In genomic region chr6:52574709-52575489, GRCh38 we compare ENCODE assay signal across 8 cellular contexts. TPM values are rescaled to one million over a fixed set of nuclear protein-coding genes. Genes with fewer than 3 reads are reported as not detected.
A peak's percentile ranks its signal among the peaks of the same experiment; 100 is the strongest.
DNase-seq lines count a peak whose midpoint lies in the region; ATAC-seq, FAIRE-seq and TF ChIP-seq lines count a peak whose summit lies in the region.

No MANE protein-coding gene starts in this region.

- H3K27me3 ChIP-seq in small intestine (ENCODE audit: control insufficient read depth in 2 of 2, insufficient read depth in 2 of 2, low read length in 2 of 2), result no peaks in the 10 kb centered on the region

- peaks cover 3 to 14% of the 10 kb centered on the region in 2 donors for H3K4me1 ChIP-seq in small intestine (ENCODE audit: control insufficient read depth in 2 of 2, insufficient read depth in 1 of 2, low read depth in 1 of 2, low read length in 1 of 2)

- FAIRE-seq in small intestine (lab: Jason Lieb, UNC) (no peak), RCC 7860 (lab: Jason Lieb, UNC) (no peak)

- H3K9me3 ChIP-seq in small intestine (ENCODE audit: control insufficient read depth, low read depth), result no peaks in the 10 kb centered on the region

- peak overlapping the region; percentile 98 for H3K4me3 ChIP-seq in fibroblast of mammary gland (ENCODE audit: control insufficient read depth, low read depth, low read length)
- H3K4me3 ChIP-seq in small intestine (ENCODE audit: low read depth in 1 of 2, low read length in 2 of 2), result peak overlapping the region in 1 of 2 donors; percentile 84

- TF ChIP-seq CTCF in fibroblast of mammary gland (conservative IDR thresholded peaks at IDR 0.05; ENCODE audit: control insufficient read depth, insufficient read depth, low read depth, low read length), result no peak

- no peaks in the 10 kb centered on the region for H3K36me3 ChIP-seq in small intestine (ENCODE audit: control insufficient read depth in 2 of 2, insufficient read depth in 2 of 2, low read length in 2 of 2)

- peak; percentile 53 for ATAC-seq in GM21786 (IDR thresholded peaks at IDR 0.05; ENCODE audit: unreplicated experiment)

- WGBS in small intestine, 3 donors, result 28 to 31% (median 31%) methylated on average over 13 of the region's 13 CpGs

- DNase-seq in EL, result peak; percentile 80
- peak; percentile 83 for DNase-seq in LHCN-M2 (ENCODE audit: low read depth)
- DNase-seq in activated CD8-positive, alpha-beta memory T cell treated with anti-CD3 and anti-CD28 coated beads, Interleukin-2, amount 50 U/mL, for 24 hours (ENCODE audit: extremely low read depth), result peak; percentile 29
- peak; percentile 69 for DNase-seq in fibroblast of mammary gland (ENCODE audit: low read depth)
- DNase-seq in small intestine, result peak; percentile 86
- DNase-seq in cortex of kidney (lab: John Stamatoyannopoulos, UW), result no peak
- DNase-seq in RCC 7860 (ENCODE audit: low spot score), result no peak

- H3K27ac ChIP-seq in small intestine (ENCODE audit: low read depth in 1 of 2, low read length in 1 of 2), result peak overlapping the region; percentile 41 to 88

RNA-seq across cellular contexts. Expression of gene TRAM2, which starts 2.0 kb away (rescaled TPM):
- 108 and 124 TPM in 2 replicates for total RNA-seq in LHCN-M2 (2014; rRNA removed)
- polyA plus RNA-seq in LHCN-M2 (2012), result 95.4 TPM
- polyA plus RNA-seq in small intestine, result 10 to 100 TPM in 1 of 3 donors, 1 to 10 TPM in 2; 2.7 to 13.8 (median 3.2) TPM

Comparison
In these comparisons a context has a peak if more than half of its experiments do, and no peak if none do; other contexts are left out.
1. DNase-seq: peak in EL (single experiment), LHCN-M2 (single experiment), activated CD8-positive, alpha-beta memory T cell treated with anti-CD3 and anti-CD28 coated beads, Interleukin-2, amount 50 U/mL, for 24 hours (single experiment), fibroblast of mammary gland (single experiment) and small intestine (single experiment); none in cortex of kidney (single experiment) and RCC 7860 (single experiment).